13 cellular contexts compared by ENCODE assay signal in genomic region chr14:105088812-105089745, GRCh38. TPM values are rescaled to one million over a fixed set of nuclear protein-coding genes. Genes with fewer than 3 reads are reported as not detected.
DNase-seq lines count a peak whose midpoint lies in the region; ATAC-seq and TF ChIP-seq lines count a peak whose summit lies in the region.
"Had no signal": no experiment of that assay in that cellular context is flagged by ENCODE, and none has a peak within 500 bp of the region (broad histone marks: within the 10 kb centered on the region; RNA-seq: fewer than 3 reads in every experiment).

No MANE protein-coding gene starts in this region.

- H3K9me3 ChIP-seq in Panc1 (ENCODE audit: control insufficient read depth, insufficient read depth, low read depth, low read length) (no peaks in the 10 kb centered on the region), right cardiac atrium (ENCODE audit: control insufficient read depth, low read length) (no peaks in the 10 kb centered on the region), stomach smooth muscle (ENCODE audit: control insufficient read depth in 2 of 2, low read length in 2 of 2) (no peaks in the 10 kb centered on the region)
- H3K9me3 ChIP-seq: transverse colon had no signal

- H3K4me1 ChIP-seq in Panc1 (ENCODE audit: control insufficient read depth, insufficient read depth, low read length) = peaks cover 43% of the 10 kb centered on the region
- no peaks in the 10 kb centered on the region for H3K4me1 ChIP-seq in right cardiac atrium (ENCODE audit: control insufficient read depth, insufficient read depth, low read length)
- H3K4me1 ChIP-seq in stomach smooth muscle (ENCODE audit: control insufficient read depth, insufficient read depth, low read length) = peaks cover 61% of the 10 kb centered on the region

- H3K27me3 ChIP-seq in Panc1 (ENCODE audit: control insufficient read depth, insufficient read depth, low read length) (no peaks in the 10 kb centered on the region), right cardiac atrium (ENCODE audit: control insufficient read depth, insufficient read depth) (no peaks in the 10 kb centered on the region), stomach smooth muscle (ENCODE audit: control insufficient read depth in 1 of 2, insufficient read depth in 2 of 2, low read length in 2 of 2) (no peaks in the 10 kb centered on the region)
- H3K27me3 ChIP-seq: brain microvascular endothelial cell had no signal

- no peaks in the 10 kb centered on the region for H3K9me3 Mint-ChIP-seq in activated T-cell treated with anti-CD3 and anti-CD28 coated beads, Interleukin-2, amount 50 U/mL, for 4 hours
- H3K9me3 Mint-ChIP-seq: IgD-negative memory B cell had no signal

- H3K27ac ChIP-seq in Panc1 (ENCODE audit: low read length) = peak overlapping the region; percentile 86
- H3K27ac ChIP-seq in right cardiac atrium (ENCODE audit: low read length) = no peak overlapping the region
- peak overlapping the region; percentile 24 for H3K27ac ChIP-seq in stomach smooth muscle (ENCODE audit: low read length)
- H3K27ac ChIP-seq: brain microvascular endothelial cell had no signal

- intact Hi-C loops in Panc1 (cut with micrococcal nuclease; ENCODE audit: unreplicated experiment) = no loop called here
- intact Hi-C loops in right cardiac atrium (cut with DNase I) = loop anchor here in 1 of 4 donors (5.0 kb wide), 2 partner anchors 203 to 263 kb away; no protein-coding TSS in a partner anchor

- H3K4me1 Mint-ChIP-seq in activated T-cell treated with anti-CD3 and anti-CD28 coated beads, Interleukin-2, amount 50 U/mL, for 4 hours (ENCODE audit: low read depth) = peaks cover 13% of the 10 kb centered on the region

- peak overlapping the region; percentile 37 for H3K4me3 Mint-ChIP-seq in activated T-cell treated with anti-CD3 and anti-CD28 coated beads, Interleukin-2, amount 50 U/mL, for 4 hours

- ATAC-seq in activated T-cell treated with anti-CD3 and anti-CD28 coated beads, Interleukin-2, amount 50 U/mL, for 4 hours = no peak
- ATAC-seq in Panc1 = no peak
- ATAC-seq in right cardiac atrium = no peak
- no peak for ATAC-seq in HG03469 (IDR thresholded peaks at IDR 0.05; ENCODE audit: unreplicated experiment)
- ATAC-seq in HG03095 (IDR thresholded peaks at IDR 0.05; ENCODE audit: unreplicated experiment) = no peak

- TF ChIP-seq CTCF in Panc1 (IDR thresholded peaks at IDR 0.05) = no peak

- CTCF ChIA-PET in Panc1 (lab: Charles Lee) = no interaction called here

- no TSS peak for BruUV-seq in Panc1 (replicated peaks; lab: Mats Ljungman, UMichigan)

- 85% methylated on average over 24 of the region's 24 CpGs for WGBS in right cardiac atrium

- no peak overlapping the region for H3K4me3 ChIP-seq in Panc1 (ENCODE audit: low read depth in 2 of 2, low read length in 2 of 2)
- no peak overlapping the region for H3K4me3 ChIP-seq in right cardiac atrium (ENCODE audit: low read length)
- H3K4me3 ChIP-seq in stomach smooth muscle (ENCODE audit: low read length in 2 of 2) = no peak overlapping the region

- POLR2A ChIA-PET in Panc1 (lab: Charles Lee) = no interaction called here

- no peak overlapping the region for H3K9ac ChIP-seq in stomach smooth muscle (ENCODE audit: low read length in 2 of 2)

- H3K36me3 Mint-ChIP-seq in activated T-cell treated with anti-CD3 and anti-CD28 coated beads, Interleukin-2, amount 50 U/mL, for 4 hours (ENCODE audit: insufficient read depth) = no peaks in the 10 kb centered on the region
- H3K36me3 Mint-ChIP-seq: IgD-negative memory B cell had no signal

- DNase-seq in activated T-cell treated with anti-CD3 and anti-CD28 coated beads, Interleukin-2, amount 50 U/mL, for 4 hours = no peak
- no peak for DNase-seq in activated T-cell treated with anti-CD3 and anti-CD28 coated beads, Interleukin-2, amount 50 U/mL, for 1 hour
- DNase-seq in Panc1 (ENCODE audit: low read depth, low spot score) (no peak), right cardiac atrium (peak in 2 of 3 donors; percentile 19 to 68), medulla oblongata (ENCODE audit: extremely low spot score) (no peak)
- DNase-seq: NCI-H446 had no signal

- no peaks in the 10 kb centered on the region for H3K36me3 ChIP-seq in Panc1 (ENCODE audit: control insufficient read depth, insufficient read depth, low read length)
- no peaks in the 10 kb centered on the region for H3K36me3 ChIP-seq in stomach smooth muscle (ENCODE audit: control insufficient read depth in 2 of 2, insufficient read depth in 2 of 2, low read length in 2 of 2)
- H3K36me3 ChIP-seq: brain microvascular endothelial cell, transverse colon had no signal

- no peaks in the 10 kb centered on the region for H3K27me3 Mint-ChIP-seq in activated T-cell treated with anti-CD3 and anti-CD28 coated beads, Interleukin-2, amount 50 U/mL, for 4 hours (ENCODE audit: low read depth)

- in situ Hi-C loops in Panc1 (cut with HindIII; ENCODE audit: low pct_unique_long_range_greater_than_20kb, low sequenced_read_pairs) = no loop called here

RNA-seq across cellular contexts. Expression of gene GPR132, which starts 23.8 kb away (rescaled TPM):
- total RNA-seq in activated T-cell treated with anti-CD3 and anti-CD28 coated beads, Interleukin-2, amount 50 U/mL, for 4 hours = 10 to 100 TPM; 14.6 to 18.4 (median 16.8) TPM
- total RNA-seq in Panc1 (2021; ENCODE audit: unreplicated experiment) (0.08 TPM), right cardiac atrium (under 1 TPM; 0.62 to 0.80 (median 0.73) TPM)
- polyA plus RNA-seq in Panc1 (2012; ENCODE audit: insufficient read length) = 0.15 TPM
- polyA plus RNA-seq in right cardiac atrium = 0.32 TPM
- total RNA-seq: fibroblast of villous mesenchyme had no signal

Comparison
In these comparisons a context has a peak if more than half of its experiments do, and no peak if none do; other contexts are left out.
1. DNase-seq: peak in right cardiac atrium (2 of 3); none in activated T-cell treated with anti-CD3 and anti-CD28 coated beads, Interleukin-2, amount 50 U/mL, for 4 hours (single experiment), activated T-cell treated with anti-CD3 and anti-CD28 coated beads, Interleukin-2, amount 50 U/mL, for 1 hour (single experiment), Panc1 (single experiment) and medulla oblongata (single experiment).
2. RNA of gene GPR132, which starts 23.8 kb away (total RNA-seq): 14.6 to 18.4 TPM in activated T-cell treated with anti-CD3 and anti-CD28 coated beads, Interleukin-2, amount 50 U/mL, for 4 hours; 0.62 to 0.80 TPM in right cardiac atrium and 0.08 TPM in Panc1 (single experiment); every median in the first group is over 4 times any median in the second.